Comparison of ENCODE assay signal across 24 cellular contexts in the genomic region with DNA sequence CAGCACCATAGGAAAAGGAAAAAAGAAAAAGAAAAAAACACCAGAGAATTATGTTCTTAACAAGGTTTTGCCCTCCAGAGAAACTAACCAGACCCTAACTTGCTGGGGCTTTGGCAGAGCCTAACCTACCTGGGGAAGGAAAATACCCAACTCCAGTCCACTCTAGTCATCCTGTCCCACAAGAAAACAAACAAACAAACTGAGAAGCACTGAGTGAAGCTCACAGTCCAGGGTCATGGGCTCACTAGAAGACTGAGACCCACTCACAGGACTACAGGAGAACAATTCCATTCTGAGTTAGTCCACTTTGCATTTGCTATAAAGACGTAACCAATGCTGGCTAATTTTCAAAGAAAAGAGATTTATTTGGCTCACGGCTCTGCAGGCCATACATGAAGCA.
DNase-seq lines count a peak whose midpoint lies in the region; ATAC-seq, FAIRE-seq and TF ChIP-seq lines count a peak whose summit lies in the region.
"Had no signal": no experiment of that assay in that cellular context is flagged by ENCODE, and none has a peak within 500 bp of the region (broad histone marks: within the 10 kb centered on the region; RNA-seq: fewer than 3 reads in every experiment).

No MANE protein-coding gene starts in this region.

- H3K9me3 ChIP-seq in K562 (replicated peaks; ENCODE audit: control insufficient read depth, insufficient read depth, low read depth, low read length) (no peaks in the 10 kb centered on the region), PC-9 (ENCODE audit: insufficient read depth, low read depth) (no peaks in the 10 kb centered on the region)
- H3K9me3 ChIP-seq: BLaER1, Caco-2, HAP-1 had no signal

- intact Hi-C loops in K562 (cut with micrococcal nuclease) = no loop called here
- intact Hi-C loops in PC-9 (cut with micrococcal nuclease; ENCODE audit: unreplicated experiment) = no loop called here

- in situ Hi-C loops in K562 (cut with MboI) = no loop called here

- peaks cover 6% of the 10 kb centered on the region for H3K9me3 Mint-ChIP-seq in activated naive CD4-positive, alpha-beta T cell treated with anti-CD3 and anti-CD28 coated beads, Interleukin-2, amount 50 U/mL, for 24 hours
- H3K9me3 Mint-ChIP-seq in nephron progenitor cell (peaks cover 27% of the 10 kb centered on the region), osteocyte (ENCODE audit: unreplicated experiment) (no peaks in the 10 kb centered on the region)
- H3K9me3 Mint-ChIP-seq in effector memory CD8-positive, alpha-beta T cell = no peaks in the 10 kb centered on the region
- H3K9me3 Mint-ChIP-seq: CD8-positive, alpha-beta T cell; HFFc6 had no signal

- H3K27ac ChIP-seq in K562 (ENCODE audit: extremely low read depth, low read depth, low read length) (no peak overlapping the region), PC-9 (no peak overlapping the region)
- H3K27ac ChIP-seq: 22Rv1, BLaER1, C4-2B had no signal

- H3F3A ChIP-seq in PC-9 (ENCODE audit: insufficient read depth, low read depth) = no peaks in the 10 kb centered on the region

- peaks cover 37% of the 10 kb centered on the region for H3K36me3 ChIP-seq in K562 (ENCODE audit: control insufficient read depth, insufficient read depth, low read length)
- H3K36me3 ChIP-seq in PC-9 (ENCODE audit: low read depth) = no peaks in the 10 kb centered on the region
- H3K36me3 ChIP-seq: HAP-1 had no signal

- POLR2A ChIA-PET in K562 (lab: Yijun Ruan, JAX) = interaction anchor here (1.2 kb wide), 1 partner anchor 24 kb away, joined by 3 read pairs; no protein-coding TSS in a partner anchor
- POLR2A ChIA-PET in PC-9 (lab: Charles Lee; ENCODE audit: unreplicated experiment) = no interaction called here

- TF ChIP-seq POLR2A in K562 (conservative IDR thresholded peaks at IDR 0.05) = no peak

- H3K36me3 Mint-ChIP-seq in activated naive CD4-positive, alpha-beta T cell treated with anti-CD3 and anti-CD28 coated beads, Interleukin-2, amount 50 U/mL, for 24 hours = peaks cover 7% of the 10 kb centered on the region
- H3K36me3 Mint-ChIP-seq in nephron progenitor cell (ENCODE audit: low read depth) = peaks cover 26% of the 10 kb centered on the region
- H3K36me3 Mint-ChIP-seq in osteocyte (ENCODE audit: unreplicated experiment) = no peaks in the 10 kb centered on the region
- no peaks in the 10 kb centered on the region for H3K36me3 Mint-ChIP-seq in effector memory CD8-positive, alpha-beta T cell (ENCODE audit: insufficient read depth)
- H3K36me3 Mint-ChIP-seq: CD8-positive, alpha-beta T cell had no signal

- peaks cover 9% of the 10 kb centered on the region for H3K4me1 Mint-ChIP-seq in activated naive CD4-positive, alpha-beta T cell treated with anti-CD3 and anti-CD28 coated beads, Interleukin-2, amount 50 U/mL, for 24 hours
- H3K4me1 Mint-ChIP-seq in nephron progenitor cell (peaks cover 62% of the 10 kb centered on the region), osteocyte (ENCODE audit: unreplicated experiment) (peaks cover 30% of the 10 kb centered on the region)
- H3K4me1 Mint-ChIP-seq in effector memory CD8-positive, alpha-beta T cell (ENCODE audit: low read depth in 2 of 2) = no peaks in the 10 kb centered on the region
- H3K4me1 Mint-ChIP-seq: B cell had no signal

- no peak for TF ChIP-seq EP300 in K562 (IDR thresholded peaks at IDR 0.05; ENCODE audit: low read length)

- no peak for DNase-seq in activated naive CD4-positive, alpha-beta T cell treated with anti-CD3 and anti-CD28 coated beads, Interleukin-2, amount 50 U/mL, for 16 hours
- DNase-seq in K562 (ENCODE audit: extremely low read depth in 1 of 4, low spot score in 3 of 4) (no peak), nephron progenitor cell (no peak), osteocyte (ENCODE audit: extremely low spot score, unreplicated experiment) (no peak), glomerular visceral epithelial cell (ENCODE audit: extremely low spot score) (no peak), PC-9 (no peak)
- no peak for DNase-seq in effector memory CD8-positive, alpha-beta T cell
- DNase-seq: Caco-2; CD4-positive, CD25-positive, alpha-beta regulatory T cell; CD8-positive, alpha-beta T cell; DMS153; DND-41; GOT3; HFFc6 had no signal

- no peak for TF ChIP-seq RAD21 in K562 (CRISPR knock-in tag; conservative IDR thresholded peaks at IDR 0.05 in 1 of 2, IDR thresholded peaks at IDR 0.05 in 1 of 2)

- no peaks in the 10 kb centered on the region for H3K27me3 Mint-ChIP-seq in activated naive CD4-positive, alpha-beta T cell treated with anti-CD3 and anti-CD28 coated beads, Interleukin-2, amount 50 U/mL, for 24 hours
- no peaks in the 10 kb centered on the region for H3K27me3 Mint-ChIP-seq in nephron progenitor cell (ENCODE audit: low read depth, poor library complexity)
- H3K27me3 Mint-ChIP-seq in osteocyte (ENCODE audit: unreplicated experiment) = no peaks in the 10 kb centered on the region
- H3K27me3 Mint-ChIP-seq in effector memory CD8-positive, alpha-beta T cell = no peaks in the 10 kb centered on the region
- H3K27me3 Mint-ChIP-seq: B cell; CD4-positive, CD25-positive, alpha-beta regulatory T cell had no signal

- no peaks in the 10 kb centered on the region for H3K9me2 ChIP-seq in PC-9 (ENCODE audit: insufficient read depth)

- H3K4me2 ChIP-seq in K562 (ENCODE audit: insufficient read depth, low read length) (no peak overlapping the region), PC-9 (no peak overlapping the region)
- H3K4me2 ChIP-seq: BLaER1 had no signal

- ATAC-seq in K562 = peak; percentile 15; the same call in 1 of the 3 replicates
- ATAC-seq in effector memory CD8-positive, alpha-beta T cell (replicated peaks) = no peak
- ATAC-seq: CD8-positive, alpha-beta T cell had no signal

- H4K20me1 ChIP-seq in K562 (replicated peaks; ENCODE audit: control insufficient read depth, insufficient read depth, low read length) = peaks cover 14% of the 10 kb centered on the region; the same call in 1 of the 2 replicates
- H4K20me1 ChIP-seq in PC-9 (ENCODE audit: insufficient read depth) = no peaks in the 10 kb centered on the region
- H4K20me1 ChIP-seq: BLaER1 had no signal

- H3K27ac Mint-ChIP-seq in activated naive CD4-positive, alpha-beta T cell treated with anti-CD3 and anti-CD28 coated beads, Interleukin-2, amount 50 U/mL, for 24 hours = peak overlapping the region; percentile 10
- H3K27ac Mint-ChIP-seq in nephron progenitor cell (peak overlapping the region; percentile 86), osteocyte (ENCODE audit: unreplicated experiment) (peak overlapping the region; percentile 20)
- H3K27ac Mint-ChIP-seq in effector memory CD8-positive, alpha-beta T cell = no peak overlapping the region
- H3K27ac Mint-ChIP-seq: B cell; CD8-positive, alpha-beta T cell; HFFc6 had no signal

- no peak overlapping the region for H3K4me3 ChIP-seq in K562
- H3K4me3 ChIP-seq in PC-9 = no peak overlapping the region
- H3K4me3 ChIP-seq: BLaER1, HAP-1 had no signal

- H3K9me1 ChIP-seq in K562 (ENCODE audit: control insufficient read depth, insufficient read depth, low read length) = no peaks in the 10 kb centered on the region

- BruUV-seq in K562 (replicated peaks; lab: Mats Ljungman, UMichigan) (no TSS peak), PC-9 (replicated peaks; lab: Mats Ljungman, UMichigan) (no TSS peak)

- WGBS in K562 (ENCODE audit: insufficient coverage, low coverage, missing lambda C conversion rate) = 89% methylated on average over 2 of the region's 2 CpGs

- FAIRE-seq in K562 (lab: Jason Lieb, UNC) = no peak
- FAIRE-seq: A204.1, G401.6, GM12892, H54 had no signal

- CTCF ChIA-PET in K562 (lab: Yijun Ruan, JAX; ENCODE audit: low intra/inter-chr PET ratio) = no interaction called here
- CTCF ChIA-PET in PC-9 (lab: Charles Lee) = no interaction called here

- H2AFZ ChIP-seq in K562 (ENCODE audit: low read depth, low read length) = no peak overlapping the region
- H2AFZ ChIP-seq in PC-9 = no peak overlapping the region

- H3K27me3 ChIP-seq in K562 (ENCODE audit: control insufficient read depth in 2 of 2, insufficient read depth in 2 of 2, low read length in 2 of 2) = no peaks in the 10 kb centered on the region
- H3K27me3 ChIP-seq in PC-9 (ENCODE audit: insufficient read depth, low read depth) = no peaks in the 10 kb centered on the region
- H3K27me3 ChIP-seq: BLaER1 had no signal

- H3K4me1 ChIP-seq in K562 (replicated peaks in 1 of 2; ENCODE audit: control insufficient read depth in 2 of 2, insufficient read depth in 2 of 2, low read length in 2 of 2) (peaks cover 0 to 8% of the 10 kb centered on the region in 2 experiments; a peak in 3 of 5 replicates), PC-9 (replicated peaks; ENCODE audit: insufficient read depth) (no peaks in the 10 kb centered on the region)
- H3K4me1 ChIP-seq: BLaER1 had no signal

- no peak overlapping the region for H3K9ac ChIP-seq in K562 (ENCODE audit: insufficient read depth in 1 of 2, low read depth in 2 of 2, low read length in 2 of 2)
- H3K9ac ChIP-seq: BLaER1 had no signal

- TF ChIP-seq CTCF in K562 (IDR thresholded peaks at IDR 0.05 in 2 of 3, conservative IDR thresholded peaks at IDR 0.05 in 1 of 3; ENCODE audit: insufficient read depth in 2 of 3, low read depth in 1 of 3, low read length in 3 of 3) (no peak), nephron progenitor cell (IDR thresholded peaks at IDR 0.05) (no peak), osteocyte (IDR thresholded peaks at IDR 0.05) (no peak), PC-9 (conservative IDR thresholded peaks at IDR 0.05) (no peak)

- H3K4me3 Mint-ChIP-seq in activated naive CD4-positive, alpha-beta T cell treated with anti-CD3 and anti-CD28 coated beads, Interleukin-2, amount 50 U/mL, for 24 hours = no peak overlapping the region
- H3K4me3 Mint-ChIP-seq in nephron progenitor cell = peak overlapping the region; percentile 11
- no peak overlapping the region for H3K4me3 Mint-ChIP-seq in osteocyte (ENCODE audit: unreplicated experiment)
- H3K4me3 Mint-ChIP-seq in effector memory CD8-positive, alpha-beta T cell = no peak overlapping the region
- H3K4me3 Mint-ChIP-seq: B cell; CD4-positive, CD25-positive, alpha-beta regulatory T cell; CD8-positive, alpha-beta T cell; HFFc6 had no signal

- peaks cover 96% of the 10 kb centered on the region for H3K79me2 ChIP-seq in K562 (ENCODE audit: control insufficient read depth, insufficient read depth, low read length)
- no peaks in the 10 kb centered on the region for H3K79me2 ChIP-seq in PC-9 (ENCODE audit: low read depth)

TF ChIP-seq in K562, 482 proteins besides CTCF, POLR2A, EP300 and RAD21 (continues in another document):
- TF ChIP-seq BRF1 (IDR thresholded peaks at IDR 0.05; ENCODE audit: borderline replicate concordance, extremely low read depth, insufficient read length) = no peak
- TF ChIP-seq, protein P1, sequence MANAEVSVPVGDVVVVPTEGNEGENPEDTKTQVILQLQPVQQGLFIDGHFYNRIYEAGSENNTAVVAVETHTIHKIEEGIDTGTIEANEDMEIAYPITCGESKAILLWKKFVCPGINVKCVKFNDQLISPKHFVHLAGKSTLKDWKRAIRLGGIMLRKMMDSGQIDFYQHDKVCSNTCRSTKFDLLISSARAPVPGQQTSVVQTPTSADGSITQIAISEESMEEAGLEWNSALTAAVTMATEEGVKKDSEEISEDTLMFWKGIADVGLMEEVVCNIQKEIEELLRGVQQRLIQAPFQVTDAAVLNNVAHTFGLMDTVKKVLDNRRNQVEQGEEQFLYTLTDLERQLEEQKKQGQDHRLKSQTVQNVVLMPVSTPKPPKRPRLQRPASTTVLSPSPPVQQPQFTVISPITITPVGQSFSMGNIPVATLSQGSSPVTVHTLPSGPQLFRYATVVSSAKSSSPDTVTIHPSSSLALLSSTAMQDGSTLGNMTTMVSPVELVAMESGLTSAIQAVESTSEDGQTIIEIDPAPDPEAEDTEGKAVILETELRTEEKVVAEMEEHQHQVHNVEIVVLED (CRISPR knock-in tag; IDR thresholded peaks at IDR 0.05) = no peak

Comparison
In these comparisons a context has a peak if more than half of its experiments do, and no peak if none do; other contexts are left out.
1. H3K27ac Mint-ChIP-seq: peak in activated naive CD4-positive, alpha-beta T cell treated with anti-CD3 and anti-CD28 coated beads, Interleukin-2, amount 50 U/mL, for 24 hours (single experiment), nephron progenitor cell (single experiment) and osteocyte (single experiment); none in effector memory CD8-positive, alpha-beta T cell (0 of 2).